ENCODE assay signal across 24 cellular contexts in the genomic region with DNA sequence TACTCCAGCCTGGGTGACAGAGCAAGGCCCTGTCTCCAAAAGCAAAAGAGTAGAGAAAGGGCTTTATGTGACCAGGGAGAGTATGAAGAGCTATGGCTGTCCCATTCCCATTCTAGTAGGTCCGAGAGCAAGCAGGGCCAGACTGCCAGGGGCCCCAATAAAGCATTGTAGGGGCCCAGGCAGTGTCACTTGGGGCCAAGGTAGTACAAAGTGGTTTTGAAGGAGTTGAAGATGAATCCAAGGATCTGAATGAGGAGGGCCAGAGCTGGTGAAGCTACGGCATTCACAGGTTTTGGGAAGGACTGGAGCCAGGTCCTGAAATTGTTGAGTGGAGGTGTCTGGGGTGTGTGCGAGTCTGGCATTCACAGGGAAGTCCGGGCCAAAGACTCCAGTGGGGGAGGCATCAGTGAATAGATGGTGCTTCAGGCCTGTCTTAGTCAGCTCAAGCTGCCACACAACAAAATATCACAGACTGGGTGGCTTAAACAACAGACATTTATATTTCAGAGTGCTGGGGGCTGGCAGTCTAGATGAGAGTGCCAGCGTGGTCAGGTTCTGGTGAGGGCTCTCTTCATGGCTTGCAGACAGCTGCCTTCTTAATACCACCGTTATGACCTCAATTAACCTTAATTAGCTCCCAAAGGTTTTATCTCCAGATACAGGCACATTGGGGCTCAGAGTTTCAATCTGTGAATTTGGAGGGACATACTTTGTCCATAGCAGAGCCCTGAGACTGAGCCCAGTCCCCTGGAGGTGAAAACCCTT. TPM values are rescaled to one million over a fixed set of nuclear protein-coding genes. Genes with fewer than 3 reads are reported as not detected.
DNase-seq lines count a peak whose midpoint lies in the region; ATAC-seq and TF ChIP-seq lines count a peak whose summit lies in the region.
"Had no signal": no experiment of that assay in that cellular context is flagged by ENCODE, and none has a peak within 500 bp of the region (broad histone marks: within the 10 kb centered on the region; RNA-seq: fewer than 3 reads in every experiment).

No MANE protein-coding gene starts in this region.

- peak overlapping the region; percentile 44 for H3K27ac Mint-ChIP-seq in activated T-helper 1 cell treated with anti-CD3 and anti-CD28 coated beads, Interleukin-12 subunit alpha, Interleukin-12 subunit beta, Interleukin-2, Interleukin-4 antibody, amounts not matched to agents 30 ng/mL and 10 ng/mL and 1 ng/mL, durations not matched to agents 14 hours and 24 hours and 36 hours
- peak overlapping the region; percentile 38 to 43 for H3K27ac Mint-ChIP-seq in natural killer cell
- H3K27ac Mint-ChIP-seq in CD8-positive, alpha-beta memory T cell: peak overlapping the region in 1 of 8 donors; percentile 79
- H3K27ac Mint-ChIP-seq: GM23338 had no signal

- H4K20me1 ChIP-seq in BLaER1 treated with 17β-estradiol and CSF1 and Interleukin-3, amounts not matched to agents 10 nM and 100 nM: peaks cover 97 to 100% (median 100%) of the 10 kb centered on the region in 11 experiments

- peak overlapping the region in 6 of 11 experiments; percentile 5 to 40 (median 26); a peak in 5 of 22 replicates for H3K27ac ChIP-seq in BLaER1 treated with 17β-estradiol and CSF1 and Interleukin-3, amounts not matched to agents 10 nM and 100 nM
- no peak overlapping the region for H3K27ac ChIP-seq in CD8-positive, alpha-beta memory T cell (ENCODE audit: low read depth, low read length)
- H3K27ac ChIP-seq: body of pancreas, lower lobe of right lung, upper lobe of left lung had no signal

- H3K4me3 ChIP-seq in BLaER1 treated with 17β-estradiol and CSF1 and Interleukin-3, amounts not matched to agents 10 nM and 100 nM: no peak overlapping the region
- H3K4me3 ChIP-seq in CD8-positive, alpha-beta memory T cell (ENCODE audit: low read length): no peak overlapping the region
- H3K4me3 ChIP-seq in mucosa of descending colon: no peak overlapping the region
- H3K4me3 ChIP-seq: body of pancreas, GM23338, lower lobe of right lung, right atrium auricular region, upper lobe of left lung had no signal

- TF ChIP-seq CTCF in natural killer cell (IDR thresholded peaks at IDR 0.05) (no peak), mucosa of descending colon (IDR thresholded peaks at IDR 0.05) (no peak)

- DNase-seq in NCI-H82 (lab: John Stamatoyannopoulos, UW): peak; percentile 61
- no peak for DNase-seq in NCI-H82 treated with DMSO at 0.1 percent for 48 hours (lab: John Stamatoyannopoulos, UW; ENCODE audit: unreplicated experiment)
- DNase-seq in activated T-helper 1 cell treated with anti-CD3 and anti-CD28 coated beads, Interleukin-12 subunit alpha, Interleukin-12 subunit beta, Interleukin-2, Interleukin-4 antibody, amounts not matched to agents 30 ng/mL and 10 ng/mL and 1 ng/mL, durations not matched to agents 14 hours and 24 hours and 36 hours (ENCODE audit: low spot score): no peak
- no peak for DNase-seq in natural killer cell
- no peak for DNase-seq in CD8-positive, alpha-beta memory T cell
- no peak for DNase-seq in mucosa of descending colon
- no peak for DNase-seq in NCI-H446 treated with DMSO at 0.1 percent for 48 hours (lab: John Stamatoyannopoulos, UW)
- DNase-seq: activated CD4-positive, CD25-positive, alpha-beta regulatory T cell; activated naive CD4-positive, alpha-beta T cell treated with anti-CD3 and anti-CD28 coated beads, Interleukin-2, amount 10 ng/mL, durations not matched to agents 7 days and 5 days; activated T-cell treated with anti-CD3 and anti-CD28 coated beads, Interleukin-2, amount 50 U/mL, for 4 hours; body of pancreas; effector CD8-positive, alpha-beta T cell; foreskin melanocyte; hippocampal formation; lower lobe of right lung; NCI-H1105 treated with DMSO at 0.1 percent for 48 hours; RPMI8226; stimulated activated CD4-positive, alpha-beta T cell treated with anti-CD3 and anti-CD28 coated beads, Interleukin-12 subunit alpha, Interleukin-12 subunit beta, amount 100 ng/mL, for 4 hours; T1000; upper lobe of left lung had no signal

- H3K9me3 ChIP-seq in BLaER1 treated with 17β-estradiol and CSF1 and Interleukin-3, amounts not matched to agents 10 nM and 100 nM (replicated peaks in 1 of 11): no peaks in the 10 kb centered on the region
- H3K9me3 ChIP-seq in CD8-positive, alpha-beta memory T cell (ENCODE audit: low read length): no peaks in the 10 kb centered on the region
- H3K9me3 ChIP-seq in mucosa of descending colon: no peaks in the 10 kb centered on the region
- H3K9me3 ChIP-seq: body of pancreas, lower lobe of right lung, right atrium auricular region, upper lobe of left lung had no signal

- CTCF ChIA-PET in CD8-positive, alpha-beta memory T cell (lab: Charles Lee): interaction anchor here (0.9 to 2.3 kb wide), 6 partner anchors 8 to 163 kb away, joined by 3 to 7 read pairs (median 4); no protein-coding TSS in a partner anchor

- ATAC-seq in natural killer cell (no peak), mucosa of descending colon (no peak)
- ATAC-seq: activated T-cell treated with anti-CD3 and anti-CD28 coated beads, Interleukin-2, amount 50 U/mL, for 4 hours; GM23338 had no signal

- peak overlapping the region in 5 of 11 experiments; percentile 2 to 42 (median 21); a peak in 7 of 22 replicates for H3K9ac ChIP-seq in BLaER1 treated with 17β-estradiol and CSF1 and Interleukin-3, amounts not matched to agents 10 nM and 100 nM

- peaks cover 36% of the 10 kb centered on the region for H3K4me1 Mint-ChIP-seq in activated T-helper 1 cell treated with anti-CD3 and anti-CD28 coated beads, Interleukin-12 subunit alpha, Interleukin-12 subunit beta, Interleukin-2, Interleukin-4 antibody, amounts not matched to agents 30 ng/mL and 10 ng/mL and 1 ng/mL, durations not matched to agents 14 hours and 24 hours and 36 hours (ENCODE audit: low read depth)
- peaks cover 22 to 31% of the 10 kb centered on the region in 2 donors for H3K4me1 Mint-ChIP-seq in natural killer cell
- peaks cover 28 to 47% (median 29%) of the 10 kb centered on the region in 3 donors for H3K4me1 Mint-ChIP-seq in CD8-positive, alpha-beta memory T cell

- POLR2A ChIA-PET in CD8-positive, alpha-beta memory T cell (lab: Charles Lee): interaction anchor here (0.6 to 0.7 kb wide), 2 partner anchors 25 to 182 kb away, joined by 3 read pairs; no protein-coding TSS in a partner anchor

- intact Hi-C loops in activated T-helper 1 cell treated with anti-CD3 and anti-CD28 coated beads, Interleukin-12 subunit alpha, Interleukin-12 subunit beta, Interleukin-2, Interleukin-4 antibody, amounts not matched to agents 30 ng/mL and 10 ng/mL and 1 ng/mL, durations not matched to agents 14 hours and 24 hours and 36 hours (cut with micrococcal nuclease): no loop called here
- intact Hi-C loops in natural killer cell (cut with micrococcal nuclease): no loop called here
- intact Hi-C loops in mucosa of descending colon (cut with DNase I, micrococcal nuclease): no loop called here

- peaks cover 30 to 76% (median 57%) of the 10 kb centered on the region in 10 experiments for H3K4me1 ChIP-seq in BLaER1 treated with 17β-estradiol and CSF1 and Interleukin-3, amounts not matched to agents 10 nM and 100 nM
- peaks cover 10% of the 10 kb centered on the region for H3K4me1 ChIP-seq in CD8-positive, alpha-beta memory T cell (ENCODE audit: insufficient read depth, low read length)
- no peaks in the 10 kb centered on the region for H3K4me1 ChIP-seq in mucosa of descending colon (ENCODE audit: low read depth)
- H3K4me1 ChIP-seq: right atrium auricular region had no signal

- H3K27me3 Mint-ChIP-seq in activated T-helper 1 cell treated with anti-CD3 and anti-CD28 coated beads, Interleukin-12 subunit alpha, Interleukin-12 subunit beta, Interleukin-2, Interleukin-4 antibody, amounts not matched to agents 30 ng/mL and 10 ng/mL and 1 ng/mL, durations not matched to agents 14 hours and 24 hours and 36 hours (ENCODE audit: insufficient read depth): no peaks in the 10 kb centered on the region
- no peaks in the 10 kb centered on the region for H3K27me3 Mint-ChIP-seq in natural killer cell (ENCODE audit: low read depth in 2 of 2)
- peaks cover 0 to 2% of the 10 kb centered on the region in 2 donors for H3K27me3 Mint-ChIP-seq in CD8-positive, alpha-beta memory T cell
- H3K27me3 Mint-ChIP-seq: activated naive CD4-positive, alpha-beta T cell treated with anti-CD3 and anti-CD28 coated beads, Interleukin-2, amount 10 ng/mL, durations not matched to agents 7 days and 5 days had no signal

- H3K36me3 Mint-ChIP-seq in activated T-helper 1 cell treated with anti-CD3 and anti-CD28 coated beads, Interleukin-12 subunit alpha, Interleukin-12 subunit beta, Interleukin-2, Interleukin-4 antibody, amounts not matched to agents 30 ng/mL and 10 ng/mL and 1 ng/mL, durations not matched to agents 14 hours and 24 hours and 36 hours (ENCODE audit: low read depth): peaks cover 9% of the 10 kb centered on the region
- H3K36me3 Mint-ChIP-seq in natural killer cell: no peaks in the 10 kb centered on the region
- peaks cover 0 to 16% (median 0%) of the 10 kb centered on the region in 3 donors for H3K36me3 Mint-ChIP-seq in CD8-positive, alpha-beta memory T cell

- H3K36me3 ChIP-seq in BLaER1 treated with 17β-estradiol and CSF1 and Interleukin-3, amounts not matched to agents 10 nM and 100 nM: peaks cover 46 to 99% (median 83%) of the 10 kb centered on the region in 11 experiments; a peak in 21 of 22 replicates
- H3K36me3 ChIP-seq in CD8-positive, alpha-beta memory T cell (ENCODE audit: insufficient read depth, low read length): no peaks in the 10 kb centered on the region
- H3K36me3 ChIP-seq in mucosa of descending colon (ENCODE audit: low read depth): no peaks in the 10 kb centered on the region
- H3K36me3 ChIP-seq: right atrium auricular region had no signal

- H3K9me3 Mint-ChIP-seq in activated T-helper 1 cell treated with anti-CD3 and anti-CD28 coated beads, Interleukin-12 subunit alpha, Interleukin-12 subunit beta, Interleukin-2, Interleukin-4 antibody, amounts not matched to agents 30 ng/mL and 10 ng/mL and 1 ng/mL, durations not matched to agents 14 hours and 24 hours and 36 hours: no peaks in the 10 kb centered on the region
- no peaks in the 10 kb centered on the region for H3K9me3 Mint-ChIP-seq in natural killer cell
- no peaks in the 10 kb centered on the region for H3K9me3 Mint-ChIP-seq in CD8-positive, alpha-beta memory T cell
- H3K9me3 Mint-ChIP-seq: activated naive CD4-positive, alpha-beta T cell treated with anti-CD3 and anti-CD28 coated beads, Interleukin-2, amount 10 ng/mL, durations not matched to agents 7 days and 5 days; activated T-cell treated with anti-CD3 and anti-CD28 coated beads, Interleukin-2, amount 50 U/mL, for 4 hours; GM23338 had no signal

- H3K4me3 Mint-ChIP-seq in activated T-helper 1 cell treated with anti-CD3 and anti-CD28 coated beads, Interleukin-12 subunit alpha, Interleukin-12 subunit beta, Interleukin-2, Interleukin-4 antibody, amounts not matched to agents 30 ng/mL and 10 ng/mL and 1 ng/mL, durations not matched to agents 14 hours and 24 hours and 36 hours: no peak overlapping the region
- H3K4me3 Mint-ChIP-seq in natural killer cell: no peak overlapping the region
- H3K4me3 Mint-ChIP-seq in CD8-positive, alpha-beta memory T cell: no peak overlapping the region
- H3K4me3 Mint-ChIP-seq: activated naive CD4-positive, alpha-beta T cell treated with anti-CD3 and anti-CD28 coated beads, Interleukin-2, amount 10 ng/mL, durations not matched to agents 7 days and 5 days; activated T-cell treated with anti-CD3 and anti-CD28 coated beads, Interleukin-2, amount 50 U/mL, for 4 hours; GM23338 had no signal

- H3K27me3 ChIP-seq in BLaER1 treated with 17β-estradiol and CSF1 and Interleukin-3, amounts not matched to agents 10 nM and 100 nM: no peaks in the 10 kb centered on the region
- no peaks in the 10 kb centered on the region for H3K27me3 ChIP-seq in CD8-positive, alpha-beta memory T cell (ENCODE audit: insufficient read depth, low read length, poor library complexity, severe bottlenecking)
- H3K27me3 ChIP-seq: body of pancreas, right atrium auricular region, upper lobe of left lung had no signal

- H3K4me2 ChIP-seq in BLaER1 treated with 17β-estradiol and CSF1 and Interleukin-3, amounts not matched to agents 10 nM and 100 nM: peak overlapping the region in 10 of 11 experiments; percentile 10 to 55 (median 39); a peak in 12 of 22 replicates
- H3K4me2 ChIP-seq: GM23338 had no signal

RNA-seq across cellular contexts. Expression of gene NACC1, which starts 9.9 kb away (rescaled TPM):
- 124 TPM in 2 replicates for total RNA-seq in activated T-helper 1 cell treated with anti-CD3 and anti-CD28 coated beads, Interleukin-12 subunit alpha, Interleukin-12 subunit beta, Interleukin-2, Interleukin-4 antibody, amounts not matched to agents 30 ng/mL and 10 ng/mL and 1 ng/mL, durations not matched to agents 14 hours and 24 hours and 36 hours
- total RNA-seq in natural killer cell: 10 to 100 TPM; 41.2 to 48.7 (median 43.4) TPM
- 100 to 1,000 TPM in 1 of 2 experiments, 10 to 100 TPM in 1; 89.9 to 111 TPM for total RNA-seq in CD8-positive, alpha-beta memory T cell
- 3.9 TPM for polyA plus RNA-seq in CD8-positive, alpha-beta memory T cell
- total RNA-seq in mucosa of descending colon: 10 to 100 TPM; 42.2 to 58.9 (median 54.1) TPM

RNA-seq across cellular contexts. Expression of gene TRMT1, which starts 11.5 kb away (rescaled TPM):
- total RNA-seq in activated T-helper 1 cell treated with anti-CD3 and anti-CD28 coated beads, Interleukin-12 subunit alpha, Interleukin-12 subunit beta, Interleukin-2, Interleukin-4 antibody, amounts not matched to agents 30 ng/mL and 10 ng/mL and 1 ng/mL, durations not matched to agents 14 hours and 24 hours and 36 hours: 154 and 157 TPM in 2 replicates
- total RNA-seq in natural killer cell: 10 to 100 TPM; 33.8 to 48.5 (median 42.2) TPM
- total RNA-seq in CD8-positive, alpha-beta memory T cell: 100 to 1,000 TPM; 138 TPM
- polyA plus RNA-seq in CD8-positive, alpha-beta memory T cell: 18.2 TPM
- 10 to 100 TPM; 26.6 to 37.9 (median 30.0) TPM for total RNA-seq in mucosa of descending colon

RNA-seq across cellular contexts. Expression of gene STX10, which starts 22.2 kb away (rescaled TPM):
- total RNA-seq in activated T-helper 1 cell treated with anti-CD3 and anti-CD28 coated beads, Interleukin-12 subunit alpha, Interleukin-12 subunit beta, Interleukin-2, Interleukin-4 antibody, amounts not matched to agents 30 ng/mL and 10 ng/mL and 1 ng/mL, durations not matched to agents 14 hours and 24 hours and 36 hours: 73.8 and 78.1 TPM in 2 replicates
- total RNA-seq in natural killer cell (10 to 100 TPM; 39.2 to 46.9 (median 42.0) TPM), mucosa of descending colon (10 to 100 TPM; 48.2 to 59.7 (median 49.3) TPM)
- 10 to 100 TPM; 60.9 to 63.7 TPM for total RNA-seq in CD8-positive, alpha-beta memory T cell
- polyA plus RNA-seq in CD8-positive, alpha-beta memory T cell: 58.7 TPM

RNA-seq across cellular contexts. Expression of gene IER2, which starts 22.2 kb away (rescaled TPM):
- total RNA-seq in activated T-helper 1 cell treated with anti-CD3 and anti-CD28 coated beads, Interleukin-12 subunit alpha, Interleukin-12 subunit beta, Interleukin-2, Interleukin-4 antibody, amounts not matched to agents 30 ng/mL and 10 ng/mL and 1 ng/mL, durations not matched to agents 14 hours and 24 hours and 36 hours: 173 and 175 TPM in 2 replicates
- total RNA-seq in natural killer cell (1,000 to 10,000 TPM in 1 of 3 donors, 100 to 1,000 TPM in 2; 668 to 1,112 (median 949) TPM), mucosa of descending colon (100 to 1,000 TPM; 101 to 117 (median 112) TPM)
- total RNA-seq in CD8-positive, alpha-beta memory T cell: 100 to 1,000 TPM; 102 to 111 TPM
- 277 TPM for polyA plus RNA-seq in CD8-positive, alpha-beta memory T cell

RNA-seq across cellular contexts. Expression of gene LYL1, which starts 25.3 kb away (rescaled TPM):
- 2.4 and 2.5 TPM in 2 replicates for total RNA-seq in activated T-helper 1 cell treated with anti-CD3 and anti-CD28 coated beads, Interleukin-12 subunit alpha, Interleukin-12 subunit beta, Interleukin-2, Interleukin-4 antibody, amounts not matched to agents 30 ng/mL and 10 ng/mL and 1 ng/mL, durations not matched to agents 14 hours and 24 hours and 36 hours
- total RNA-seq in natural killer cell (1 to 10 TPM; 2.0 to 7.7 (median 6.7) TPM), mucosa of descending colon (1 to 10 TPM; 1.7 to 7.6 (median 4.7) TPM)
- 1 to 10 TPM; 2.3 to 2.5 TPM for total RNA-seq in CD8-positive, alpha-beta memory T cell
- 4.1 TPM for polyA plus RNA-seq in CD8-positive, alpha-beta memory T cell
- total RNA-seq: A172 had no signal
